ENCODE assay signal across 1 cellular context in genomic region chr1:197471248-197472035, GRCh38.
TF ChIP-seq lines count a peak whose summit lies in the region.

No MANE protein-coding gene starts in this region.

TF ChIP-seq in GM23338, 12 proteins besides CTCF, POLR2A, EP300 and RAD21 (continued from another document):
- TF ChIP-seq ZNF462 (CRISPR knock-in tag; IDR thresholded peaks at IDR 0.05) (no peak), REST (IDR thresholded peaks at IDR 0.05; ENCODE audit: unreplicated experiment) (no peak), ZNF114 (CRISPR knock-in tag; IDR thresholded peaks at IDR 0.05) (no peak), JUNB (IDR thresholded peaks at IDR 0.05; ENCODE audit: unreplicated experiment) (no peak), ZNF331 (CRISPR knock-in tag; IDR thresholded peaks at IDR 0.05; ENCODE audit: low read depth) (no peak), STAT1 (IDR thresholded peaks at IDR 0.05; ENCODE audit: unreplicated experiment) (no peak)
